Comparison of ENCODE assay signal across 11 cellular contexts in genomic region chr6:164505425-164505824, GRCh38.
"Had no signal": no experiment of that assay in that cellular context is flagged by ENCODE, and none has a peak within 500 bp of the region (broad histone marks: within the 10 kb centered on the region; RNA-seq: fewer than 3 reads in every experiment).

No MANE protein-coding gene starts in this region.

- FAIRE-seq: H1, H54, HepG2 had no signal

- ATAC-seq: GM23338, HCT116, HepG2 had no signal

- H3K4me2 ChIP-seq: GM23338, KMS-11 had no signal

- H3K9ac ChIP-seq: KMS-11 had no signal

- DNase-seq: H9, HFFc6, Karpas-422, KBM-7 had no signal

- H3K27ac ChIP-seq: HL-60, KMS-11 had no signal

- H3K4me3 ChIP-seq: GM23338 had no signal

- H2AFZ ChIP-seq: GM23338 had no signal
